ENCODE assay signal across 26 cellular contexts in the genomic region with DNA sequence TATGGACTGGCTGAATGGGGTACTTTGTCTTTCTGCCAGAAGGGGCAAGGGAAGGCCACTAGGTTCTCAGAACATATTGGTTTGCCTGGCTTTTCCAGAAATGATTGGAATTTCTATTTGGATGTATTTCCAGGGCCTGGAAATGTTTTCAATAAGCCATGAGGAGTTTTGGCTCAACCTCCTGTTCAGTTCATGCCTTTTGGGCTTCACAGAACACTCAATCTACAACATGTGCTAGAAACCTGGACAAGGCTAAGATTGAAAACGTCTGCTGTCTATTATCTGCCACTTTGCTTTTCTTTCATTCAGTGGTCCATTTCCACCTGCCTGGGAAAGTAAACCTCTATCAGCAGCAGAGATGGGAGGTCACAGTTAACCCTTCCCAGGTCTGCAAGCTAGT.
A peak's percentile ranks its signal among the peaks of the same experiment; 100 is the strongest.
DNase-seq lines count a peak whose midpoint lies in the region; ATAC-seq, FAIRE-seq and TF ChIP-seq lines count a peak whose summit lies in the region.
"Had no signal": no experiment of that assay in that cellular context is flagged by ENCODE, and none has a peak within 500 bp of the region (broad histone marks: within the 10 kb centered on the region; RNA-seq: fewer than 3 reads in every experiment).

No MANE protein-coding gene starts in this region.

- H4K8ac ChIP-seq in H1 (ENCODE audit: extremely low read depth, insufficient read depth, low read length) (no peak overlapping the region), mesenchymal stem cell (ENCODE audit: low read length) (no peak overlapping the region)

- H2AK5ac ChIP-seq in H1 (ENCODE audit: low read depth, low read length): no peak overlapping the region
- H2AK5ac ChIP-seq in mesenchymal stem cell (ENCODE audit: low read length, severe bottlenecking): no peak overlapping the region

- H3K9ac ChIP-seq in H1 (replicated peaks in 1 of 4; ENCODE audit: extremely low read depth in 1 of 4, low read depth in 3 of 4, low read length in 3 of 4) (no peak overlapping the region), mesenchymal stem cell (ENCODE audit: low read length) (no peak overlapping the region)

- TF ChIP-seq POLR2A in H1 (IDR thresholded peaks at IDR 0.05; ENCODE audit: control extremely low read depth in 1 of 2, low read depth in 2 of 2, low read length in 2 of 2): no peak

- H4K5ac ChIP-seq in H1 (ENCODE audit: insufficient read length, low read depth, low read length): no peak overlapping the region

- no peaks in the 10 kb centered on the region for H4K20me1 ChIP-seq in H1 (replicated peaks in 1 of 2; ENCODE audit: control insufficient read depth in 1 of 2, insufficient read depth in 2 of 2, low read length in 2 of 2)

- no peak overlapping the region for H3K4me2 ChIP-seq in H1 (ENCODE audit: insufficient read depth in 1 of 2, low read depth in 2 of 2, low read length in 2 of 2)
- H3K4me2 ChIP-seq in mesenchymal stem cell (ENCODE audit: low read length, poor library complexity, severe bottlenecking): no peak overlapping the region
- H3K4me2 ChIP-seq: PC-9 had no signal

- FAIRE-seq in H1 (lab: Jason Lieb, UNC): no peak
- FAIRE-seq: GM12891, HTR-8/SVneo, K562 had no signal

- no peak overlapping the region for H2BK5ac ChIP-seq in H1 (ENCODE audit: low read depth, low read length)
- no peak overlapping the region for H2BK5ac ChIP-seq in mesenchymal stem cell (ENCODE audit: low read depth, low read length, poor library complexity, severe bottlenecking)

- intact Hi-C loops in left ventricle myocardium superior (cut with micrococcal nuclease) (no loop called here), left cardiac atrium (cut with DNase I) (no loop called here), A673 (cut with micrococcal nuclease; ENCODE audit: unreplicated experiment) (no loop called here)

- no peak overlapping the region for H2BK15ac ChIP-seq in H1 (ENCODE audit: low read length)
- H2BK15ac ChIP-seq in mesenchymal stem cell (ENCODE audit: low read depth, poor library complexity, severe bottlenecking): no peak overlapping the region

- H3K9me3 ChIP-seq in H1 (ENCODE audit: insufficient read depth in 2 of 2, low read depth in 1 of 2, low read length in 1 of 2) (no peaks in the 10 kb centered on the region), mesenchymal stem cell (ENCODE audit: control insufficient read depth, low read length) (no peaks in the 10 kb centered on the region), A673 (ENCODE audit: low read depth, low read length, poor library complexity, severe bottlenecking) (no peaks in the 10 kb centered on the region)

- H2BK120ac ChIP-seq in H1 (replicated peaks; ENCODE audit: low read depth, low read length) (no peak overlapping the region), mesenchymal stem cell (ENCODE audit: low read depth, low read length) (no peak overlapping the region)

- H3K4me1 ChIP-seq in H1 (replicated peaks in 1 of 4; ENCODE audit: control insufficient read depth in 3 of 4, insufficient read depth in 4 of 4, low read length in 3 of 4): no peaks in the 10 kb centered on the region
- no peaks in the 10 kb centered on the region for H3K4me1 ChIP-seq in mesenchymal stem cell (ENCODE audit: control insufficient read depth, insufficient read depth, low read depth, low read length)
- peaks cover 7% of the 10 kb centered on the region for H3K4me1 ChIP-seq in A673 (ENCODE audit: insufficient read depth, low read length, poor library complexity, severe bottlenecking)

- WGBS in H1 (ENCODE audit: extremely low coverage in 1 of 2, insufficient coverage in 1 of 2, insufficient read length in 1 of 2, insufficient replicate concordance in 2 of 2, low coverage in 1 of 2, low lambda C conversion rate in 2 of 2, missing lambda C conversion rate in 1 of 2), 2 experiments: 100% methylated on average over 1 of the region's 1 CpG; no CpG with 5 or more reads in 1 of the 2 experiments
- WGBS in mesenchymal stem cell: 54% methylated on average over 1 of the region's 1 CpG

- BruUV-seq in A673 (replicated peaks; lab: Mats Ljungman, UMichigan): no TSS peak

- CTCF ChIA-PET in H1 (lab: Charles Lee; ENCODE audit: partially characterized antibody) (interaction anchor here (0.8 kb wide), 1 partner anchor 94 kb away, joined by 3 read pairs; no protein-coding TSS in a partner anchor), A673 (lab: Charles Lee) (no interaction called here)

- H2BK12ac ChIP-seq in H1 (ENCODE audit: low read depth, low read length): no peak overlapping the region
- H2BK12ac ChIP-seq in mesenchymal stem cell (ENCODE audit: low read length in 2 of 2): peak overlapping the region in 1 of 2 experiments; percentile 71

- no peak for TF ChIP-seq CTCF in H1 (IDR thresholded peaks at IDR 0.05; ENCODE audit: control extremely low read depth in 1 of 3, insufficient read depth in 1 of 3, low read depth in 1 of 3, low read length in 3 of 3)
- no peak for TF ChIP-seq CTCF in A673 (conservative IDR thresholded peaks at IDR 0.05; ENCODE audit: low read depth, low read length)

- no peak overlapping the region for H3K23ac ChIP-seq in H1 (ENCODE audit: insufficient read length)
- no peak overlapping the region for H3K23ac ChIP-seq in mesenchymal stem cell (ENCODE audit: low read length in 2 of 2)

- POLR2A ChIA-PET in H1 (lab: Charles Lee; ENCODE audit: partially characterized antibody): no interaction called here
- POLR2A ChIA-PET in A673 (lab: Charles Lee; ENCODE audit: low non-redundant PET): no interaction called here

- H3K23me2 ChIP-seq in H1 (ENCODE audit: low read depth, low read length): no peaks in the 10 kb centered on the region

- H3K27me3 ChIP-seq in H1 (replicated peaks in 1 of 4; ENCODE audit: control insufficient read depth in 3 of 4, extremely low read depth in 1 of 4, insufficient read depth in 3 of 4, low read length in 3 of 4) (no peaks in the 10 kb centered on the region), mesenchymal stem cell (ENCODE audit: control insufficient read depth in 1 of 2, insufficient read depth in 1 of 2, low read length in 2 of 2) (no peaks in the 10 kb centered on the region), A673 (replicated peaks; ENCODE audit: insufficient read depth, low read depth, low read length, poor library complexity) (no peaks in the 10 kb centered on the region)

- H4K91ac ChIP-seq in H1 (replicated peaks; ENCODE audit: insufficient read length, low read length): no peak overlapping the region
- no peak overlapping the region for H4K91ac ChIP-seq in mesenchymal stem cell (ENCODE audit: low read length)

- TF ChIP-seq RAD21 in H1 (IDR thresholded peaks at IDR 0.05 in 1 of 2, conservative IDR thresholded peaks at IDR 0.05 in 1 of 2; ENCODE audit: low read depth in 2 of 2, low read length in 2 of 2): no peak

- H3K4me3 ChIP-seq in H1 (ENCODE audit: extremely low read depth in 1 of 4, insufficient read depth in 2 of 4, low read depth in 3 of 4, low read length in 4 of 4) (no peak overlapping the region), mesenchymal stem cell (ENCODE audit: insufficient read depth in 1 of 2, low read depth in 1 of 2, low read length in 2 of 2) (no peak overlapping the region), A673 (ENCODE audit: low read depth, low read length, poor library complexity, severe bottlenecking) (no peak overlapping the region)
- H3K4me3 ChIP-seq: K562, PC-9 had no signal

- no peak for DNase-seq in left ventricle myocardium superior
- no peak for DNase-seq in left cardiac atrium
- no peak for DNase-seq in H1 (ENCODE audit: low read depth in 1 of 2, low spot score in 2 of 2)
- no peak for DNase-seq in mesenchymal stem cell
- no peak for DNase-seq in epidermal melanocyte (ENCODE audit: insufficient read length, low spot score)
- DNase-seq in activated effector memory CD4-positive, alpha-beta T cell treated with anti-CD3 and anti-CD28 coated beads, Interleukin-2, amount 50 U/mL, for 16 hours: no peak
- DNase-seq in A673 (ENCODE audit: low spot score): no peak
- DNase-seq in activated T-cell treated with anti-CD3 and anti-CD28 coated beads, Interleukin-2, amount 50 U/mL, for 1 hour: no peak
- DNase-seq: CD8-positive, alpha-beta memory T cell; DMS 273 treated with DMSO at 0.1 percent for 48 hours; DMS79; GF-D8; H9; Kasumi-1; NCI-H1105 treated with DMSO at 0.1 percent for 48 hours; NCI-H146; NCI-H1930; NCI-H2107; NCI-H524 treated with DMSO at 0.1 percent for 48 hours; NCI-H774; PC-9; Right ventricle myocardium superior had no signal

- ATAC-seq in left ventricle myocardium superior: peak; percentile 57
- ATAC-seq in left cardiac atrium: no peak
- ATAC-seq: K562 had no signal

- H3K36me3 ChIP-seq in H1 (ENCODE audit: control insufficient read depth in 2 of 4, insufficient read depth in 4 of 4, low read length in 3 of 4) (no peaks in the 10 kb centered on the region), mesenchymal stem cell (ENCODE audit: control insufficient read depth in 1 of 2, insufficient read depth in 2 of 2, low read depth in 1 of 2, low read length in 2 of 2) (no peaks in the 10 kb centered on the region), A673 (ENCODE audit: insufficient read depth, low read length, poor library complexity, severe bottlenecking) (no peaks in the 10 kb centered on the region)

- H3K27ac ChIP-seq in H1 (ENCODE audit: low read depth, low read length) (no peak overlapping the region), mesenchymal stem cell (ENCODE audit: low read length, poor library complexity, severe bottlenecking) (no peak overlapping the region), A673 (ENCODE audit: low read depth, low read length, poor library complexity, severe bottlenecking) (no peak overlapping the region)
- H3K27ac ChIP-seq: C4-2B, PC-9 had no signal

- no peak overlapping the region for H2BK20ac ChIP-seq in H1 (ENCODE audit: low read length)

- H3K4ac ChIP-seq in H1 (replicated peaks; ENCODE audit: insufficient read length, low read depth, low read length) (no peak overlapping the region), mesenchymal stem cell (ENCODE audit: low read depth in 1 of 2, low read length in 2 of 2) (no peak overlapping the region)

- no peaks in the 10 kb centered on the region for H3K79me1 ChIP-seq in H1 (ENCODE audit: low read depth, low read length)
- H3K79me1 ChIP-seq in mesenchymal stem cell (replicated peaks; ENCODE audit: low read length, poor library complexity, severe bottlenecking): no peaks in the 10 kb centered on the region

- H3K18ac ChIP-seq in H1 (ENCODE audit: extremely low read depth, low read length) (no peak overlapping the region), mesenchymal stem cell (ENCODE audit: low read depth in 1 of 2, low read length in 2 of 2) (peak overlapping the region; percentile 37 to 56)

- TF ChIP-seq EP300 in H1 (IDR thresholded peaks at IDR 0.05; ENCODE audit: borderline replicate concordance in 1 of 2, low read depth in 2 of 2, low read length in 2 of 2): no peak

- no peak overlapping the region for H3K14ac ChIP-seq in H1 (ENCODE audit: insufficient read length)
- H3K14ac ChIP-seq in mesenchymal stem cell (ENCODE audit: low read length in 2 of 2): no peak overlapping the region

- no peaks in the 10 kb centered on the region for H3K79me2 ChIP-seq in H1 (ENCODE audit: control insufficient read depth in 1 of 2, insufficient read depth in 2 of 2, low read length in 2 of 2)

- no peak overlapping the region for H3K56ac ChIP-seq in H1 (replicated peaks; ENCODE audit: insufficient read length, low read depth, low read length)

- H2AFZ ChIP-seq in H1 (ENCODE audit: low read length) (peak overlapping the region; percentile 74), mesenchymal stem cell (ENCODE audit: low read depth, low read length) (no peak overlapping the region)
- H2AFZ ChIP-seq: PC-9 had no signal
